In the genomic region with DNA sequence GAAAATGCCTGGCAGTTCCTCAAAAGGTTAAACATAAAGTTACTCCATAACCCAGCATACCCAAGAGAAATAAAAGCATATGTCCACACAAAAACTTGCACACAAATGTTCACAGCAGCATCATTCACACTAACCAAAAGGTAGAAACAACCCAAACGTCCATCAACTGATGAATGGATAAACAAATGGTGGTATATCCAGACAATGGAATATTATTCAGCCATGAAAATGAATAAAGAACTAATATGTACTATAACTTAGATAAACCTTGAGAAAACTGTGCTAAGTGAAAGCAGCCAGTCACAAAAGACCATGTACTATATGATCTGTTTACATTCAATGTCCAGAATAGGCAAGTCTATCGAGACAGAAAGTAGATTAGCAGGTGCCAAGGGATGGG, we compare ENCODE assay signal across 7 cellular contexts.
"Had no signal": no experiment of that assay in that cellular context is flagged by ENCODE, and none has a peak within 500 bp of the region (broad histone marks: within the 10 kb centered on the region; RNA-seq: fewer than 3 reads in every experiment).

No MANE protein-coding gene starts in this region.

- DNase-seq: GM23248, GOT3, HCEC 1CT, HFFc6 had no signal

- H3K4me3 ChIP-seq: GM23248, K562 had no signal

- H2AFZ ChIP-seq: GM23248 had no signal

- ATAC-seq: HepG2, K562 had no signal

- H3K27ac ChIP-seq: GM23248, HL-60 had no signal

- H3K9ac ChIP-seq: GM23248 had no signal
